Comparison of ENCODE assay signal across 14 cellular contexts in the genomic region with DNA sequence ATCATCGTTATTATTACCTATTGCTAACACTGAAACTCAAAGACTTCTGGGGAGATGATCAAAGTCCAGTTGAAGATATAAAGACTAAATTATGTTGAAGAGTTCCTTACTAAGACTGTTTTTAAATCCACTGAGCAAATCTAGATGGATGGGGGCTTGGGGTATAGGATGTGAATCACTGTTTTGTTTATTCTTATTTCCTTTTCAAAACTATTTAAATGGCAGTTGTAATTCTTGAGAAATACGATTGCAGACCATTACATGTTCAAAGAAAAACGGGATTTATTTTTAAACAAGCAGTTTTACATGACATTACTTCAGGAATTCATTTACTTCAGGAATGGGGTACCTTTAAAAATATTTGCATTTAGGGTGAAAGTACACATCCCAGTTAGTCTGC. TPM values are rescaled to one million over a fixed set of nuclear protein-coding genes. Genes with fewer than 3 reads are reported as not detected.
DNase-seq lines count a peak whose midpoint lies in the region; ATAC-seq, FAIRE-seq and TF ChIP-seq lines count a peak whose summit lies in the region.
"Had no signal": no experiment of that assay in that cellular context is flagged by ENCODE, and none has a peak within 500 bp of the region (broad histone marks: within the 10 kb centered on the region; RNA-seq: fewer than 3 reads in every experiment).

No MANE protein-coding gene starts in this region.

- no peaks in the 10 kb centered on the region for H3K79me2 ChIP-seq in ACC112 (ENCODE audit: control insufficient read depth, insufficient read depth, low read length, unreplicated experiment)

- no peak for TF ChIP-seq CTCF in activated CD8-positive, alpha-beta T cell treated with anti-CD3 and anti-CD28 coated beads for 36 hours (IDR thresholded peaks at IDR 0.05)
- no peak for TF ChIP-seq CTCF in fibroblast of villous mesenchyme (IDR thresholded peaks at IDR 0.05; ENCODE audit: insufficient read depth, low read depth, low read length)

- H3K4me3 ChIP-seq in ACC112 (ENCODE audit: low read depth, low read length) (peak overlapping the region; percentile 38), fibroblast of villous mesenchyme (ENCODE audit: low read depth, low read length) (no peak overlapping the region)

- peak overlapping the region; percentile 60 for H3K27ac Mint-ChIP-seq in activated CD8-positive, alpha-beta T cell treated with anti-CD3 and anti-CD28 coated beads for 36 hours
- H3K27ac Mint-ChIP-seq: mesothelial cell of epicardium had no signal

- peaks cover 35% of the 10 kb centered on the region for H3K4me1 ChIP-seq in ACC112 (ENCODE audit: control insufficient read depth, insufficient read depth, low read length, unreplicated experiment)

- H3K36me3 ChIP-seq in ACC112 (ENCODE audit: insufficient read depth, low read length) = no peaks in the 10 kb centered on the region

- POLR2A ChIA-PET in activated CD8-positive, alpha-beta T cell treated with anti-CD3 and anti-CD28 coated beads for 36 hours (lab: Charles Lee) = interaction anchor here (1.0 to 1.5 kb wide), 3 partner anchors 11 to 109 kb away, joined by 3 to 4 read pairs (median 3); no protein-coding TSS in a partner anchor

- no peak for ATAC-seq in activated CD8-positive, alpha-beta T cell treated with anti-CD3 and anti-CD28 coated beads for 36 hours
- ATAC-seq in GM18498 (IDR thresholded peaks at IDR 0.05; ENCODE audit: unreplicated experiment) = no peak
- no peak for ATAC-seq in GM18517 (IDR thresholded peaks at IDR 0.05; ENCODE audit: unreplicated experiment)

- peaks cover 18% of the 10 kb centered on the region for H3K27me3 ChIP-seq in ACC112 (ENCODE audit: insufficient read depth, low read length)

- H3K27me3 Mint-ChIP-seq in activated CD8-positive, alpha-beta T cell treated with anti-CD3 and anti-CD28 coated beads for 36 hours = no peaks in the 10 kb centered on the region

- H2AFZ ChIP-seq in ACC112 (ENCODE audit: low read length, unreplicated experiment) = peak overlapping the region; percentile 66

- intact Hi-C loops in activated CD8-positive, alpha-beta T cell treated with anti-CD3 and anti-CD28 coated beads for 36 hours (cut with micrococcal nuclease) = loop anchor here (2.0 to 10.0 kb wide), 3 partner anchors 42 to 210 kb away; no protein-coding TSS in a partner anchor

- no peak for FAIRE-seq in HTR-8/SVneo (lab: Jason Lieb, UNC)
- FAIRE-seq: bronchial epithelial cell had no signal

- DNase-seq in EH (ENCODE audit: low read depth) (peak; percentile 34), fibroblast of villous mesenchyme (ENCODE audit: low read depth) (peak; percentile 36), HTR-8/SVneo (ENCODE audit: insufficient read length, low spot score) (no peak), SW 1271 (lab: John Stamatoyannopoulos, UW) (no peak)
- DNase-seq in activated CD8-positive, alpha-beta T cell treated with anti-CD3 and anti-CD28 coated beads for 36 hours = no peak
- DNase-seq: activated CD8-positive, alpha-beta memory T cell treated with anti-CD3 and anti-CD28 coated beads, Interleukin-2, amount 50 U/mL, for 48 hours; NCI-H2227 treated with DMSO at 0.1 percent for 48 hours; stimulated activated CD4-positive, alpha-beta T cell treated with anti-CD3 and anti-CD28 coated beads, Interleukin-4, amount 100 ng/mL, for 24 hours had no signal

- CTCF ChIA-PET in activated CD8-positive, alpha-beta T cell treated with anti-CD3 and anti-CD28 coated beads for 36 hours (lab: Charles Lee) = interaction anchor here (1.1 to 1.6 kb wide), 2 partner anchors 10 to 49 kb away, joined by 3 to 4 read pairs; no protein-coding TSS in a partner anchor

- peak overlapping the region; percentile 8; the same call in 1 of the 2 replicates for H3K27ac ChIP-seq in ACC112 (ENCODE audit: low read depth, low read length)
- H3K27ac ChIP-seq: HL-60 had no signal

- H3K9me3 Mint-ChIP-seq in activated CD8-positive, alpha-beta T cell treated with anti-CD3 and anti-CD28 coated beads for 36 hours = peaks cover 1% of the 10 kb centered on the region
- H3K9me3 Mint-ChIP-seq: mesothelial cell of epicardium had no signal

- H3K36me3 Mint-ChIP-seq in activated CD8-positive, alpha-beta T cell treated with anti-CD3 and anti-CD28 coated beads for 36 hours (ENCODE audit: low read depth) = peaks cover 9% of the 10 kb centered on the region
- H3K36me3 Mint-ChIP-seq: mesothelial cell of epicardium had no signal

- H3K4me3 Mint-ChIP-seq in activated CD8-positive, alpha-beta T cell treated with anti-CD3 and anti-CD28 coated beads for 36 hours = peak overlapping the region; percentile 54
- H3K4me3 Mint-ChIP-seq: mesothelial cell of epicardium had no signal

- H3K4me1 Mint-ChIP-seq in activated CD8-positive, alpha-beta T cell treated with anti-CD3 and anti-CD28 coated beads for 36 hours (ENCODE audit: low read depth) = peaks cover 53% of the 10 kb centered on the region

RNA-seq across cellular contexts. Expression of gene RASGRF2, which starts 4.3 kb away (rescaled TPM):
- 10 to 100 TPM; 14.9 to 15.8 TPM for total RNA-seq in activated CD8-positive, alpha-beta T cell treated with anti-CD3 and anti-CD28 coated beads for 36 hours
- total RNA-seq in fibroblast of villous mesenchyme = 3.9 and 9.0 TPM in 2 replicates

Comparison
In these comparisons a context has a peak if more than half of its experiments do, and no peak if none do; other contexts are left out.
1. DNase-seq: peak in EH (single experiment) and fibroblast of villous mesenchyme (single experiment); none in activated CD8-positive, alpha-beta T cell treated with anti-CD3 and anti-CD28 coated beads for 36 hours (single experiment), HTR-8/SVneo (single experiment) and SW 1271 (0 of 2).